Comparison of ENCODE assay signal across 1 cellular context in genomic region chr18:55228707-55229106, GRCh38.
TF ChIP-seq lines count a peak whose summit lies in the region.

No MANE protein-coding gene starts in this region.

TF ChIP-seq in HepG2, 621 proteins besides CTCF, POLR2A, EP300 and RAD21 (continued from another document):
- TF ChIP-seq ZNF280B (CRISPR knock-in tag; IDR thresholded peaks at IDR 0.05; ENCODE audit: borderline replicate concordance) (no peak), CREB1 (IDR thresholded peaks at IDR 0.05) (no peak), CREB1 (CRISPR knock-in tag; IDR thresholded peaks at IDR 0.05) (no peak), ZNF326 (CRISPR knock-in tag; IDR thresholded peaks at IDR 0.05; ENCODE audit: borderline replicate concordance) (no peak), SYNCRIP (IDR thresholded peaks at IDR 0.05; ENCODE audit: insufficient read depth, low read depth, low read length) (no peak), IRF1 (CRISPR knock-in tag; IDR thresholded peaks at IDR 0.05; ENCODE audit: low read depth) (no peak), GZF1 (CRISPR knock-in tag; IDR thresholded peaks at IDR 0.05) (no peak), ZNF775 (CRISPR knock-in tag; IDR thresholded peaks at IDR 0.05; ENCODE audit: borderline replicate concordance) (no peak)
TF ChIP-seq in HepG2: peak in this region for 0.
